ENCODE assay signal across 12 cellular contexts in the genomic region with DNA sequence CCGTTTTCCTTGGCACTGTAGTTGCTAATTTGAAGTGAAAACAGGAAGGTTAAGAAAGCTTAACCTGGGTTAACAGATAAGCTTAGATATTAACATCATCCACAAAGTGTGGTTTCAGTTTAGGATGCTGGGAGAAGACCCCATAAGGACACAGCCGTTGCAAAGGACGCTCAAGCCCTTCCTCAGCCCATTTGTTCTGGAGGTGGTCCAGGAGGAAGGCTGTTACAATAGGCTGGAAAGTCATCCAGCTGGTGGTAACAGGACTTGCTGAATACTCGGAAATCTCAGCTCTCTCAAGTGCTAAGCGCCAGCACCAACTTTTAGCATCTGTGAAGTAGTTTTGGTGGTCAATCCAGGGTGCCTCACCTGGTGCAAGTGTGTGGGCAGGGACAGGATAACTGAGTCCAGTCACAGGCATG. TPM values are rescaled to one million over a fixed set of nuclear protein-coding genes. Genes with fewer than 3 reads are reported as not detected.
DNase-seq lines count a peak whose midpoint lies in the region; ATAC-seq and TF ChIP-seq lines count a peak whose summit lies in the region.
"Had no signal": no experiment of that assay in that cellular context is flagged by ENCODE, and none has a peak within 500 bp of the region (broad histone marks: within the 10 kb centered on the region; RNA-seq: fewer than 3 reads in every experiment).

No MANE protein-coding gene starts in this region.

- H3K27ac Mint-ChIP-seq in activated naive CD4-positive, alpha-beta T cell treated with anti-CD3 and anti-CD28 coated beads, Interleukin-2, amount 50 U/mL, for 24 hours: peak overlapping the region; percentile 87
- peak overlapping the region in 1 of 2 donors; percentile 68 for H3K27ac Mint-ChIP-seq in activated naive CD4-positive, alpha-beta T cell treated with anti-CD3 and anti-CD28 coated beads, Interleukin-2, amount 50 U/mL, for 72 hours

- in situ Hi-C loops in GM13976 (cut with MboI; ENCODE audit: low sequenced_read_pairs, unreplicated experiment): no loop called here

- H3K27me3 ChIP-seq in iPS-18a (ENCODE audit: control insufficient read depth, insufficient read depth, low read length) (no peaks in the 10 kb centered on the region), upper lobe of right lung (no peaks in the 10 kb centered on the region)

- H3K4me3 Mint-ChIP-seq in activated naive CD4-positive, alpha-beta T cell treated with anti-CD3 and anti-CD28 coated beads, Interleukin-2, amount 50 U/mL, for 24 hours: peak overlapping the region; percentile 77

- no peaks in the 10 kb centered on the region for H3K27me3 Mint-ChIP-seq in activated naive CD4-positive, alpha-beta T cell treated with anti-CD3 and anti-CD28 coated beads, Interleukin-2, amount 50 U/mL, for 24 hours

- peaks cover 1% of the 10 kb centered on the region for H3K36me3 Mint-ChIP-seq in activated naive CD4-positive, alpha-beta T cell treated with anti-CD3 and anti-CD28 coated beads, Interleukin-2, amount 50 U/mL, for 24 hours
- H3K36me3 Mint-ChIP-seq in activated naive CD4-positive, alpha-beta T cell treated with anti-CD3 and anti-CD28 coated beads, Interleukin-2, amount 50 U/mL, for 72 hours: no peaks in the 10 kb centered on the region

- peak; percentile 21 to 62 for ATAC-seq in activated naive CD4-positive, alpha-beta T cell treated with anti-CD3 and anti-CD28 coated beads, Interleukin-2, amount 50 U/mL, for 72 hours
- ATAC-seq in upper lobe of right lung (peak; percentile 20), GM18498 (IDR thresholded peaks at IDR 0.05; ENCODE audit: unreplicated experiment) (no peak)

- no peaks in the 10 kb centered on the region for H3K9me3 ChIP-seq in iPS-18a (ENCODE audit: control insufficient read depth, low read depth, low read length)
- H3K9me3 ChIP-seq in upper lobe of right lung: no peaks in the 10 kb centered on the region
- H3K9me3 ChIP-seq: Caco-2, prostate gland had no signal

- no peak overlapping the region for H3K9ac ChIP-seq in iPS-18a (ENCODE audit: low read length)

- H3K4me3 ChIP-seq in iPS-18a (ENCODE audit: low read length) (peak overlapping the region; percentile 18), upper lobe of right lung (no peak overlapping the region)
- H3K4me3 ChIP-seq: prostate gland had no signal

- intact Hi-C loops in upper lobe of right lung (cut with DNase I) (no loop called here), head of caudate nucleus (cut with DNase I) (no loop called here)

- TF ChIP-seq CTCF in upper lobe of right lung (IDR thresholded peaks at IDR 0.05) (no peak), GM13976 (IDR thresholded peaks at IDR 0.05; ENCODE audit: borderline replicate concordance, control extremely low read depth, extremely low read depth, insufficient read depth, missing control alignments) (no peak)

- peaks cover 18% of the 10 kb centered on the region for H3K4me1 ChIP-seq in iPS-18a (ENCODE audit: control insufficient read depth, low read depth, low read length)
- H3K4me1 ChIP-seq in upper lobe of right lung: no peaks in the 10 kb centered on the region
- H3K4me1 ChIP-seq: Caco-2, prostate gland had no signal

- DNase-seq in activated naive CD4-positive, alpha-beta T cell treated with anti-CD3 and anti-CD28 coated beads, Interleukin-2, amount 50 U/mL, for 16 hours: no peak
- no peak for DNase-seq in activated naive CD4-positive, alpha-beta T cell treated with anti-CD3 and anti-CD28 coated beads, Interleukin-2, amount 50 U/mL, for 72 hours (ENCODE audit: low spot score in 2 of 2)
- no peak for DNase-seq in upper lobe of right lung
- no peak for DNase-seq in GM13976 (ENCODE audit: low spot score)
- DNase-seq in head of caudate nucleus: no peak
- DNase-seq: activated CD4-positive, CD25-positive, alpha-beta regulatory T cell treated with anti-CD3 and anti-CD28 coated beads, Interleukin-2, amount 50 U/mL, for 72 hours; Caco-2; NCI-H524 treated with DMSO at 0.1 percent for 48 hours had no signal

- H3K27ac ChIP-seq in iPS-18a (ENCODE audit: low read length) (no peak overlapping the region), upper lobe of right lung (peak overlapping the region; percentile 30)
- H3K27ac ChIP-seq: prostate gland had no signal

- no peaks in the 10 kb centered on the region for H3K36me3 ChIP-seq in iPS-18a (ENCODE audit: control insufficient read depth, low read depth, low read length)
- no peaks in the 10 kb centered on the region for H3K36me3 ChIP-seq in upper lobe of right lung
- H3K36me3 ChIP-seq: prostate gland had no signal

- peaks cover 38% of the 10 kb centered on the region for H3K4me1 Mint-ChIP-seq in activated naive CD4-positive, alpha-beta T cell treated with anti-CD3 and anti-CD28 coated beads, Interleukin-2, amount 50 U/mL, for 24 hours

- H3K9me3 Mint-ChIP-seq in activated naive CD4-positive, alpha-beta T cell treated with anti-CD3 and anti-CD28 coated beads, Interleukin-2, amount 50 U/mL, for 24 hours: no peaks in the 10 kb centered on the region
- H3K9me3 Mint-ChIP-seq in activated naive CD4-positive, alpha-beta T cell treated with anti-CD3 and anti-CD28 coated beads, Interleukin-2, amount 50 U/mL, for 72 hours: no peaks in the 10 kb centered on the region

RNA-seq across cellular contexts. Expression of a gene that starts 14.2 kb away (rescaled TPM):
- total RNA-seq in activated naive CD4-positive, alpha-beta T cell treated with anti-CD3 and anti-CD28 coated beads, Interleukin-2, amount 50 U/mL, for 72 hours: 1 to 10 TPM; 1.4 to 2.0 TPM
- total RNA-seq in upper lobe of right lung: 7.5 TPM

RNA-seq across cellular contexts. Expression of a gene that starts 42.5 kb away (rescaled TPM):
- total RNA-seq in activated naive CD4-positive, alpha-beta T cell treated with anti-CD3 and anti-CD28 coated beads, Interleukin-2, amount 50 U/mL, for 72 hours: 1 to 10 TPM; 2.3 to 3.1 TPM
- 5.9 TPM for total RNA-seq in upper lobe of right lung
